ENCODE assay signal across 29 cellular contexts in the genomic region with DNA sequence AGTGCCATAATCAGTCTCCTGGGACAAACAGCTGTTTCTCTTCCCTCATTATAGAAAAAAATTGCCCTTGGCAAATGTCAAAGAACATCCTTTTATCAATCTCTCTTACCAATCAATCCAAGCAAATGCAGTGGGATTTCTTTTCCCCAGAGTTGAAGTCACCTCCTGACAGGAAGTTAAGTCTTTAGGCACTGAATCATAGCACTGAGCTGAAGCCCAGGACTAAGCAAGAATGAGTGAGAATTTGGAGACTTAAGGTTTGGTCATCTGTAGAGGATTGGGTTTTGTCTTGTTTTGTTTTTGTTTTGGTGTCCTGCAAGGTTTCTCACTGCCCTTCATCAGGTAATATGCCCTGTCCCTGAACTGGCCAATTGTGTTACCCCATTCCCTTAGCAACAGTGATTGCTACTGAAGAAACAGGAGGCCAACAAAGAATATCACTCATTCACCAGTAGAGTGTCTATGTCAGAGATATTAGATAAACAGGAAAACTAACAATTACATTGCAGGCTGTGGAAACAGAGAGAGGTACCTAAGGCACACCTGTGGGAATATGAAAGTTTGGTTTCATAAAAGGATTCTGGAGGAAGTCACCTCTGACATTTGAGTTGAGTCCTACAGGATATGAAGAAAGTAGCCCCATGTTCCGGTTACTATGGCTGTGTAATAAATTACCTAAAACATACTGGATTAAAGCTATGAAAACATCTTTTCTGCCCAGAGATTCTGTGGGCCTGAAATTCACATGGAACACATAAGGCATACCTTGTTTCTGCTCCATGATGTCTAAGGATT. TPM values are rescaled to one million over a fixed set of nuclear protein-coding genes. Genes with fewer than 3 reads are reported as not detected.
A peak's percentile ranks its signal among the peaks of the same experiment; 100 is the strongest.
DNase-seq lines count a peak whose midpoint lies in the region; ATAC-seq, FAIRE-seq and TF ChIP-seq lines count a peak whose summit lies in the region.
"Had no signal": no experiment of that assay in that cellular context is flagged by ENCODE, and none has a peak within 500 bp of the region (broad histone marks: within the 10 kb centered on the region; RNA-seq: fewer than 3 reads in every experiment).

No MANE protein-coding gene starts in this region.

- H3K36me3 Mint-ChIP-seq in natural killer cell (no peaks in the 10 kb centered on the region), immature natural killer cell (no peaks in the 10 kb centered on the region)
- no peaks in the 10 kb centered on the region for H3K36me3 Mint-ChIP-seq in natural killer cell treated with Interleukin-12 subunit alpha and Interleukin-12 subunit beta and Interleukin-15 and Interleukin-18, amount 100 ng/mL, for 72 hours
- H3K36me3 Mint-ChIP-seq: naive thymus-derived CD8-positive, alpha-beta T cell had no signal

- peaks cover 33 to 37% of the 10 kb centered on the region in 2 donors for H3K4me1 Mint-ChIP-seq in natural killer cell
- peaks cover 26 to 27% of the 10 kb centered on the region in 2 donors for H3K4me1 Mint-ChIP-seq in natural killer cell treated with Interleukin-12 subunit alpha and Interleukin-12 subunit beta and Interleukin-15 and Interleukin-18, amount 100 ng/mL, for 72 hours (ENCODE audit: low read depth in 2 of 2)
- H3K4me1 Mint-ChIP-seq in immature natural killer cell = peaks cover 45 to 50% of the 10 kb centered on the region in 2 donors

- TF ChIP-seq CTCF in natural killer cell (IDR thresholded peaks at IDR 0.05) (no peak), bronchial epithelial cell (IDR thresholded peaks at IDR 0.05; ENCODE audit: insufficient read depth, low read length, severe bottlenecking) (no peak)

- intact Hi-C loops in natural killer cell (cut with micrococcal nuclease) = loop anchor here (10.0 kb wide), 1 partner anchor 246 kb away; a partner anchor contains a TSS
- intact Hi-C loops in left cardiac atrium (cut with DNase I) = no loop called here

- FAIRE-seq in bronchial epithelial cell (lab: Jason Lieb, UNC) = no peak
- FAIRE-seq: GM12878, H54, HTR-8/SVneo, islet of Langerhans, TTC549 had no signal

- DNase-seq in natural killer cell = no peak
- no peak for DNase-seq in natural killer cell treated with Interleukin-12 subunit alpha and Interleukin-12 subunit beta and Interleukin-15 and Interleukin-18, amount 100 ng/mL, for 72 hours (ENCODE audit: low spot score)
- DNase-seq in bronchial epithelial cell (ENCODE audit: low read depth) = peak; percentile 56
- no peak for DNase-seq in immature natural killer cell
- no peak for DNase-seq in left cardiac atrium
- no peak for DNase-seq in 8988T
- DNase-seq: activated CD4-positive, alpha-beta T cell treated with anti-CD3 and anti-CD28 coated beads for 36 hours; activated naive CD4-positive, alpha-beta T cell treated with anti-CD3 and anti-CD28 coated beads, Interleukin-2, amount 10 ng/mL, durations not matched to agents 7 days and 5 days; activated T-cell treated with anti-CD3 and anti-CD28 coated beads, Interleukin-2, amount 50 U/mL, for 48 hours; DMS 273 treated with DMSO at 0.1 percent for 48 hours; Kasumi-1; naive thymus-derived CD8-positive, alpha-beta T cell; NCI-H1092; NCI-H2029; posterior cingulate gyrus; stimulated activated CD4-positive, alpha-beta T cell treated with anti-CD3 and anti-CD28 coated beads, Interleukin-1b, Interleukin-23, amount 100 ng/mL, for 48 hours; stimulated activated naive CD4-positive, alpha-beta T cell had no signal

- peak overlapping the region; percentile 75 to 78 for H3K27ac Mint-ChIP-seq in natural killer cell
- no peak overlapping the region for H3K27ac Mint-ChIP-seq in natural killer cell treated with Interleukin-12 subunit alpha and Interleukin-12 subunit beta and Interleukin-15 and Interleukin-18, amount 100 ng/mL, for 72 hours
- H3K27ac Mint-ChIP-seq in immature natural killer cell = peak overlapping the region in 4 of 6 donors; percentile 49 to 70 (median 67)
- H3K27ac Mint-ChIP-seq: activated CD4-positive, alpha-beta T cell treated with anti-CD3 and anti-CD28 coated beads for 36 hours; activated naive CD4-positive, alpha-beta T cell treated with anti-CD3 and anti-CD28 coated beads, Interleukin-2, amount 10 ng/mL, durations not matched to agents 7 days and 5 days had no signal

- no peak overlapping the region for H3K4me3 Mint-ChIP-seq in natural killer cell
- no peak overlapping the region for H3K4me3 Mint-ChIP-seq in natural killer cell treated with Interleukin-12 subunit alpha and Interleukin-12 subunit beta and Interleukin-15 and Interleukin-18, amount 100 ng/mL, for 72 hours
- no peak overlapping the region for H3K4me3 Mint-ChIP-seq in immature natural killer cell
- H3K4me3 Mint-ChIP-seq: activated CD4-positive, alpha-beta T cell treated with anti-CD3 and anti-CD28 coated beads for 36 hours; naive thymus-derived CD8-positive, alpha-beta T cell had no signal

- H3K27me3 Mint-ChIP-seq in natural killer cell (ENCODE audit: low read depth in 2 of 2) (no peaks in the 10 kb centered on the region), immature natural killer cell (ENCODE audit: low read depth in 3 of 3) (peaks cover 0 to 2% (median 1%) of the 10 kb centered on the region in 3 donors)
- H3K27me3 Mint-ChIP-seq in natural killer cell treated with Interleukin-12 subunit alpha and Interleukin-12 subunit beta and Interleukin-15 and Interleukin-18, amount 100 ng/mL, for 72 hours = no peaks in the 10 kb centered on the region
- H3K27me3 Mint-ChIP-seq: activated CD4-positive, alpha-beta T cell treated with anti-CD3 and anti-CD28 coated beads for 36 hours; naive thymus-derived CD8-positive, alpha-beta T cell had no signal

- no peaks in the 10 kb centered on the region for H3K27me3 ChIP-seq in bronchial epithelial cell (ENCODE audit: control insufficient read depth, insufficient read depth, low read length)

- ATAC-seq in natural killer cell (no peak), HG03571 (IDR thresholded peaks at IDR 0.05; ENCODE audit: unreplicated experiment) (no peak), left cardiac atrium (no peak), GM21381 (IDR thresholded peaks at IDR 0.05; ENCODE audit: unreplicated experiment) (no peak)
- no peak for ATAC-seq in natural killer cell treated with Interleukin-12 subunit alpha and Interleukin-12 subunit beta and Interleukin-15 and Interleukin-18, amount 100 ng/mL, for 72 hours
- ATAC-seq: activated CD4-positive, alpha-beta T cell treated with anti-CD3 and anti-CD28 coated beads for 36 hours; GM12878; naive thymus-derived CD8-positive, alpha-beta T cell had no signal

- no peaks in the 10 kb centered on the region for H3K9me3 Mint-ChIP-seq in natural killer cell
- no peaks in the 10 kb centered on the region for H3K9me3 Mint-ChIP-seq in natural killer cell treated with Interleukin-12 subunit alpha and Interleukin-12 subunit beta and Interleukin-15 and Interleukin-18, amount 100 ng/mL, for 72 hours
- peaks cover 0 to 3% (median 0%) of the 10 kb centered on the region in 6 donors for H3K9me3 Mint-ChIP-seq in immature natural killer cell

- H3K36me3 ChIP-seq in bronchial epithelial cell (ENCODE audit: control insufficient read depth, insufficient read depth, low read length) = no peaks in the 10 kb centered on the region

- no peak overlapping the region for H3K4me3 ChIP-seq in bronchial epithelial cell (ENCODE audit: low read depth, low read length)
- H3K4me3 ChIP-seq: GM12878 had no signal

RNA-seq across cellular contexts. Expression of a gene that starts 4.5 kb away (rescaled TPM):
- 10 to 100 TPM; 11.5 to 19.4 (median 18.9) TPM for total RNA-seq in natural killer cell
- total RNA-seq in natural killer cell treated with Interleukin-12 subunit alpha and Interleukin-12 subunit beta and Interleukin-15 and Interleukin-18, amount 100 ng/mL, for 72 hours = 10 to 100 TPM; 17.4 to 22.8 TPM
- total RNA-seq in bronchial epithelial cell = 1.0 and 2.9 TPM in 2 replicates
- 10 to 100 TPM; 46.3 to 68.9 (median 59.1) TPM for polyA plus RNA-seq in immature natural killer cell
- 10 to 100 TPM; 27.7 to 29.8 TPM for total RNA-seq in left cardiac atrium

RNA-seq across cellular contexts. Expression of a gene that starts 17.1 kb away (rescaled TPM):
- total RNA-seq in natural killer cell = not detected
- total RNA-seq in natural killer cell treated with Interleukin-12 subunit alpha and Interleukin-12 subunit beta and Interleukin-15 and Interleukin-18, amount 100 ng/mL, for 72 hours = not detected
- not detected in 2 replicates for total RNA-seq in bronchial epithelial cell
- not detected for polyA plus RNA-seq in immature natural killer cell
- not detected for total RNA-seq in left cardiac atrium
- total RNA-seq: activated CD4-positive, alpha-beta T cell treated with anti-CD3 and anti-CD28 coated beads for 36 hours; activated CD8-positive, alpha-beta memory T cell treated with anti-CD3 and anti-CD28 coated beads for 36 hours; fibroblast of villous mesenchyme; GM12878; naive thymus-derived CD8-positive, alpha-beta T cell; NCI-H460; skeletal muscle tissue had no signal
- polyA plus RNA-seq: GM12878; naive thymus-derived CD8-positive, alpha-beta T cell; thymus had no signal

Comparison
In these comparisons a context has a peak if more than half of its experiments do, and no peak if none do; other contexts are left out.
1. H3K27ac Mint-ChIP-seq: peak in natural killer cell (2 of 2) and immature natural killer cell (4 of 6); none in natural killer cell treated with Interleukin-12 subunit alpha and Interleukin-12 subunit beta and Interleukin-15 and Interleukin-18, amount 100 ng/mL, for 72 hours (0 of 2).